In genomic region chr7:18497082-18497481, GRCh38 we compare ENCODE assay signal across 13 cellular contexts. TPM values are rescaled to one million over a fixed set of nuclear protein-coding genes. Genes with fewer than 3 reads are reported as not detected.
A peak's percentile ranks its signal among the peaks of the same experiment; 100 is the strongest.
DNase-seq lines count a peak whose midpoint lies in the region; ATAC-seq, FAIRE-seq and TF ChIP-seq lines count a peak whose summit lies in the region.
"Had no signal": no experiment of that assay in that cellular context is flagged by ENCODE, and none has a peak within 500 bp of the region (broad histone marks: within the 10 kb centered on the region; RNA-seq: fewer than 3 reads in every experiment).

No MANE protein-coding gene starts in this region.

- no peak for FAIRE-seq in kidney (lab: Jason Lieb, UNC)
- FAIRE-seq: A549, K562 had no signal

- intact Hi-C loops in kidney (cut with DNase I), result no loop called here

- H3K4me1 ChIP-seq in KMS-11 (ENCODE audit: low read depth, poor library complexity, severe bottlenecking) (peaks cover 65% of the 10 kb centered on the region), endocrine pancreas (ENCODE audit: control insufficient read depth, insufficient read depth, low read length) (peaks cover 18% of the 10 kb centered on the region), kidney (ENCODE audit: control insufficient read depth in 1 of 2, insufficient read depth in 1 of 2, low read depth in 1 of 2, low read length in 2 of 2) (no peaks in the 10 kb centered on the region)
- H3K4me1 ChIP-seq: A549 had no signal

- no peaks in the 10 kb centered on the region for H3K9me3 ChIP-seq in endocrine pancreas (ENCODE audit: control insufficient read depth, low read length)
- no peaks in the 10 kb centered on the region for H3K9me3 ChIP-seq in kidney (ENCODE audit: control insufficient read depth in 1 of 2, low read length in 2 of 2)
- H3K9me3 ChIP-seq: A549, neutrophil, transverse colon had no signal

- H2AFZ ChIP-seq in KMS-11 (ENCODE audit: low read depth), result peak overlapping the region; percentile 80; the same call in 1 of the 2 replicates

- H3K27me3 ChIP-seq in KMS-11 (ENCODE audit: insufficient read depth, low read depth), result no peaks in the 10 kb centered on the region
- H3K27me3 ChIP-seq in endocrine pancreas (ENCODE audit: control insufficient read depth, insufficient read depth, low read length), result no peaks in the 10 kb centered on the region
- H3K27me3 ChIP-seq: neutrophil, transverse colon had no signal

- H3K36me3 ChIP-seq in KMS-11 (ENCODE audit: insufficient read depth), result no peaks in the 10 kb centered on the region
- no peaks in the 10 kb centered on the region for H3K36me3 ChIP-seq in endocrine pancreas (ENCODE audit: control insufficient read depth, insufficient read depth, low read length)
- H3K36me3 ChIP-seq in kidney (ENCODE audit: control insufficient read depth in 1 of 2, insufficient read depth in 2 of 2, low read length in 2 of 2), result no peaks in the 10 kb centered on the region
- H3K36me3 ChIP-seq: neutrophil, transverse colon had no signal

- TF ChIP-seq CTCF in KMS-11 (conservative IDR thresholded peaks at IDR 0.05; ENCODE audit: low read depth, low read length) (no peak), retinal pigment epithelial cell (conservative IDR thresholded peaks at IDR 0.05; ENCODE audit: low read depth, low read length) (no peak), kidney (IDR thresholded peaks at IDR 0.05; ENCODE audit: borderline replicate concordance, extremely low read depth, insufficient read depth) (no peak)

- H4K20me1 ChIP-seq in KMS-11 (ENCODE audit: insufficient read depth), result no peaks in the 10 kb centered on the region

- peak in 2 of 3 experiments; percentile 36 to 74 for DNase-seq in NCI-H1417 (lab: John Stamatoyannopoulos, UW)
- no peak for DNase-seq in NCI-H1417 treated with DMSO at 0.1 percent for 48 hours (lab: John Stamatoyannopoulos, UW)
- no peak for DNase-seq in retinal pigment epithelial cell (ENCODE audit: low read depth)
- DNase-seq in kidney, result no peak
- DNase-seq in ureter (ENCODE audit: low spot score), result no peak
- DNase-seq: stimulated activated CD4-positive, alpha-beta T cell treated with anti-CD3 and anti-CD28 coated beads, Interleukin-4, amount 100 ng/mL, for 4 hours; transverse colon had no signal

- H3K9ac ChIP-seq in KMS-11, result peak overlapping the region; percentile 84
- H3K9ac ChIP-seq in endocrine pancreas (ENCODE audit: control insufficient read depth, insufficient read depth, low read length), result peak overlapping the region; percentile 23
- no peak overlapping the region for H3K9ac ChIP-seq in kidney (ENCODE audit: low read length in 2 of 2)

- H3K4me3 ChIP-seq in KMS-11 (IDR thresholded peaks at IDR 0.05; ENCODE audit: insufficient read depth, low read depth, low read length) (no peak overlapping the region), endocrine pancreas (ENCODE audit: control insufficient read depth, insufficient read depth, low read length) (peak overlapping the region; percentile 80), retinal pigment epithelial cell (ENCODE audit: low read length) (peak overlapping the region; percentile 64), kidney (ENCODE audit: low read length in 2 of 2) (no peak overlapping the region)
- H3K4me3 ChIP-seq: A549, K562 had no signal

- H3K27ac ChIP-seq in KMS-11 (peak overlapping the region; percentile 96), kidney (ENCODE audit: low read depth in 2 of 2, low read length in 2 of 2) (no peak overlapping the region)
- H3K27ac ChIP-seq: A549, neutrophil had no signal

- H3K79me2 ChIP-seq in KMS-11 (ENCODE audit: insufficient read depth, low read depth), result peaks cover 54% of the 10 kb centered on the region

- H3K4me2 ChIP-seq in KMS-11, result peak overlapping the region; percentile 85
- H3K4me2 ChIP-seq: A549 had no signal

- no peak for ATAC-seq in activated CD4-positive, CD25-positive, alpha-beta regulatory T cell treated with anti-CD3 and anti-CD28 coated beads, Interleukin-2, amount 50 U/mL, for 24 hours
- ATAC-seq: A549, K562 had no signal

RNA-seq across cellular contexts. Expression of gene HDAC9, which starts 1.5 kb away (rescaled TPM):
- total RNA-seq in kidney (22.1 TPM), ureter (20.0 TPM)
- 2.1 TPM for polyA plus RNA-seq in kidney (ENCODE audit: insufficient read depth, low read depth, low replicate concordance)

Comparison
In these comparisons a context has a peak if more than half of its experiments do, and no peak if none do; other contexts are left out.
1. DNase-seq: peak in NCI-H1417 (2 of 3); none in NCI-H1417 treated with DMSO at 0.1 percent for 48 hours (single experiment), retinal pigment epithelial cell (single experiment), kidney (single experiment) and ureter (single experiment).
2. H3K4me3 ChIP-seq: peak in endocrine pancreas (single experiment) and retinal pigment epithelial cell (single experiment); none in KMS-11 (single experiment) and kidney (0 of 2).
3. H3K9ac ChIP-seq: peak in KMS-11 (single experiment) and endocrine pancreas (single experiment); none in kidney (0 of 2).